Comparison of ENCODE assay signal across 35 cellular contexts in the genomic region with DNA sequence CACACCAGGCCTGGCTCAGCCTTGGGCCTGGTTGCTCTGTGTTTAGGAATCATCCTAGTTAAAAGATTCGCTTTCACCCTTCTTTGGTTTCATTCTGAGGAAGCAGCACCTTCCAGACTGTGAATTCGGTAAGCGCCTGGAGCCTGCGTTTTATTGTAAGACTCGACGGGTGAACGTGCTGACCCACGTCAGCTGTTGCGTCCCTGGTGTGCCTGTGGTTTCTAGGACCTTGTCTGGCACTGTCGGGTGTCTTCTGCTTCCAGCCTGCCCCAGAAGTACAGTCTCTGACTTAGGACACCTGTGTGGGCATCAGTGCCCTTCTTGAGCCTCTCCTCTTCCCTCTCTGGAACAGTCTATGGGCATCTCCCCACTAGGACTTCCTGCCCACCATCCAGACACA.
"Had no signal": no experiment of that assay in that cellular context is flagged by ENCODE, and none has a peak within 500 bp of the region (broad histone marks: within the 10 kb centered on the region; RNA-seq: fewer than 3 reads in every experiment).

No MANE protein-coding gene starts in this region.

- H3K9me3 Mint-ChIP-seq: activated B cell treated with CpG ODN at 0.5 μM for 24 hours; activated CD4-positive, alpha-beta memory T cell treated with anti-CD3 and anti-CD28 coated beads for 36 hours; activated naive CD4-positive, alpha-beta T cell treated with anti-CD3 and anti-CD28 coated beads, Interleukin-2, amount 50 U/mL, for 24 hours; activated T-cell treated with anti-CD3 and anti-CD28 coated beads, Interleukin-2, amount 50 U/mL, for 72 hours; activated T-helper 2 cell treated with anti-CD3 and anti-CD28 coated beads, Interferon-gamma antibody, Interleukin-2, Interleukin-4, amounts not matched to agents 10 μg/mL and 5 μg/mL and 100 μg/mL, durations not matched to agents 14 hours and 24 hours and 36 hours had no signal

- H3K27ac Mint-ChIP-seq: activated B cell treated with CpG ODN at 0.5 μM for 24 hours; activated CD4-positive, alpha-beta memory T cell treated with anti-CD3 and anti-CD28 coated beads for 36 hours; activated naive CD4-positive, alpha-beta T cell treated with anti-CD3 and anti-CD28 coated beads, Interleukin-2, amount 50 U/mL, for 24 hours; activated T-cell treated with anti-CD3 and anti-CD28 coated beads, Interleukin-2, amount 50 U/mL, for 72 hours; activated T-helper 2 cell treated with anti-CD3 and anti-CD28 coated beads, Interferon-gamma antibody, Interleukin-2, Interleukin-4, amounts not matched to agents 10 μg/mL and 5 μg/mL and 100 μg/mL, durations not matched to agents 14 hours and 24 hours and 36 hours; brain had no signal

- H3K4me2 ChIP-seq: KMS-11, PC-9 had no signal

- DNase-seq: activated B cell treated with CpG ODN at 0.5 μM for 24 hours; activated CD4-positive, alpha-beta memory T cell treated with anti-CD3 and anti-CD28 coated beads for 36 hours; activated CD4-positive, alpha-beta T cell treated with anti-CD3 and anti-CD28 coated beads for 48 hours; activated CD4-positive, CD25-positive, alpha-beta regulatory T cell treated with anti-CD3 and anti-CD28 coated beads, Interleukin-2, amount 50 U/mL, for 72 hours; activated gamma-delta T cell; activated naive CD4-positive, alpha-beta T cell treated with Interleukin-2 at 50 U/mL for 16 hours; activated T-cell treated with anti-CD3 and anti-CD28 coated beads, Interleukin-2, amount 50 U/mL, for 1 hour; activated T-cell treated with anti-CD3 and anti-CD28 coated beads, Interleukin-2, amount 50 U/mL, for 72 hours; anterior cingulate cortex; caudate nucleus; cerebellar nuclear complex; MM.1S; MV-4-11; NCI-H1092; NCI-H1436 treated with DMSO at 0.1 percent for 48 hours; NCI-H1694 treated with DMSO at 0.1 percent for 48 hours; NCI-H2029 treated with DMSO at 0.1 percent for 48 hours; NCI-H2107; NCI-H2171; NCI-H510A; NCI-H526; NCI-H748 treated with DMSO at 0.1 percent for 48 hours; NK-92 treated with Interleukin-12 subunit alpha and Interleukin-12 subunit beta, amount 100 ng/mL, for 24 hours; PC-9; SW 1271; T-helper 1 cell; T-helper 2 cell; T-helper 9 cell had no signal

- H2AFZ ChIP-seq: PC-9 had no signal

- H3K27ac ChIP-seq: KMS-11, PC-9, RWPE1, VCaP had no signal

- H3K4me3 ChIP-seq: PC-9 had no signal

- H3K4me1 Mint-ChIP-seq: brain had no signal

- ATAC-seq: activated T-cell treated with anti-CD3 and anti-CD28 coated beads, Interleukin-2, amount 50 U/mL, for 72 hours; Right ventricle myocardium inferior had no signal

- H3K4me3 Mint-ChIP-seq: activated B cell treated with CpG ODN at 0.5 μM for 24 hours; activated CD4-positive, alpha-beta memory T cell treated with anti-CD3 and anti-CD28 coated beads for 36 hours; activated naive CD4-positive, alpha-beta T cell treated with anti-CD3 and anti-CD28 coated beads, Interleukin-2, amount 50 U/mL, for 24 hours; activated T-cell treated with anti-CD3 and anti-CD28 coated beads, Interleukin-2, amount 50 U/mL, for 72 hours; brain had no signal

- H3K36me3 Mint-ChIP-seq: activated naive CD4-positive, alpha-beta T cell treated with anti-CD3 and anti-CD28 coated beads, Interleukin-2, amount 50 U/mL, for 24 hours had no signal

- H3K27me3 Mint-ChIP-seq: activated B cell treated with CpG ODN at 0.5 μM for 24 hours; activated CD4-positive, alpha-beta memory T cell treated with anti-CD3 and anti-CD28 coated beads for 36 hours; activated naive CD4-positive, alpha-beta T cell treated with anti-CD3 and anti-CD28 coated beads, Interleukin-2, amount 50 U/mL, for 24 hours; brain had no signal
